6 cellular contexts compared by ENCODE assay signal in genomic region chr11:4334356-4334755, GRCh38. TPM values are rescaled to one million over a fixed set of nuclear protein-coding genes. Genes with fewer than 3 reads are reported as not detected.
"Had no signal": no experiment of that assay in that cellular context is flagged by ENCODE, and none has a peak within 500 bp of the region (broad histone marks: within the 10 kb centered on the region; RNA-seq: fewer than 3 reads in every experiment).

No MANE protein-coding gene starts in this region.

RNA-seq across cellular contexts. Expression of gene OR52B4, which starts 33.8 kb away (rescaled TPM):
- total RNA-seq: HepG2, HT-29, HT1080, IMR-90, K562 had no signal
- polyA plus RNA-seq: HepG2, IgD-negative memory B cell, IMR-90, K562 had no signal
